Comparison of ENCODE assay signal across 1 cellular context in the genomic region with DNA sequence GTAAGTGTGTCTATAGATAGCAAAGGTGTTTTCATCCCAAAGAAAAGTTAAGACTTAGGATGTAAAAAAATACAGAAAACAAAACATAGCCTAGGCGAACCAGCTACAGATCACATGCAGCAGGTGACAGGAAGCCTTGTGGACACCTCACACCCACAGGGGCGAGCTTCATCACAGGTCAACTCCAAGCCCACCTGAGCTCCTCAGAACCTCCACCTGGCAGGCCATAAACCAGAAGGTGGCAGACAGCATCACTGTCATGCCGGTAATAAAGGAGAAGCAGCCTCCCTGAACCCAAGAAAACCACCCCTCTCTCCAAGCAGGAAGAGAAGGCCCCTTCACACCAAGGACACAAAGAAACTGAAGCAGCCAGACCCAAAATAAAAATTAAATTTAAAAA.
TF ChIP-seq lines count a peak whose summit lies in the region.

No MANE protein-coding gene starts in this region.

TF ChIP-seq in IMR-90, 13 proteins besides CTCF, POLR2A, EP300 and RAD21:
- TF ChIP-seq FOS (IDR thresholded peaks at IDR 0.05; ENCODE audit: low read depth, low read length) (no peak), CEBPB (IDR thresholded peaks at IDR 0.05; ENCODE audit: low read depth, low read length) (no peak), RCOR1 (IDR thresholded peaks at IDR 0.05; ENCODE audit: insufficient replicate concordance, low read length) (no peak)
